In the genomic region with DNA sequence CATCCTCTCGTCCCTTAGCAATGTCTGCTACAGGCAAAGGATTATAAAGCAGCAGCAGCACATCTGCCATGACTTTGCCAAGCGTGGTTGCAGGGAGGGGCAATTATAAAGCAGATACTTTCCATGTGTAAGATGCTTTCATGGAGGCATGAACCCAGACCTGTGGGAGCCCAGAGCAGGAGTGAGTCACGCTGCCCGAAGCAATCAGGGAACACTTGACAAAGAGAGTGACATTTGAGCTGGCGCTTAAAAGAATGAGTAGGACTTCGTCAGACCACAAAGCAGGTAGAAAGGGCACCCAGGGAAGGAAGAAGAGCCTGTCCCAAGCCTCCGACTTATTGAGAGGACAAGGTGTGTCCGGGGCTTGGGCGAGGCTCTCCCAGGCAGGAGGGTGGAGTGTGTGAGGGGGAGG, we compare ENCODE assay signal across 12 cellular contexts.
DNase-seq lines count a peak whose midpoint lies in the region; TF ChIP-seq lines count a peak whose summit lies in the region.
"Had no signal": no experiment of that assay in that cellular context is flagged by ENCODE, and none has a peak within 500 bp of the region (broad histone marks: within the 10 kb centered on the region; RNA-seq: fewer than 3 reads in every experiment).

No MANE protein-coding gene starts in this region.

- no peak overlapping the region for H3K4me2 ChIP-seq in mesendoderm (ENCODE audit: low read length)
- H3K4me2 ChIP-seq: A549 had no signal

- no peak overlapping the region for H2BK15ac ChIP-seq in mesendoderm (replicated peaks; ENCODE audit: low read depth)

- WGBS in mesendoderm (ENCODE audit: extremely low coverage, insufficient coverage, low lambda C conversion rate): no CpG with 5 or more reads among the region's 9 CpGs

- H3K79me2 ChIP-seq in mesendoderm (ENCODE audit: control insufficient read depth, insufficient read depth, low read length): no peaks in the 10 kb centered on the region

- no peak overlapping the region for H4K8ac ChIP-seq in mesendoderm (ENCODE audit: low read depth, low read length)

- peak; percentile 2 for DNase-seq in NCI-H2227 (lab: John Stamatoyannopoulos, UW; ENCODE audit: unreplicated experiment)
- DNase-seq in NCI-H2227 treated with DMSO at 0.1 percent for 48 hours (lab: John Stamatoyannopoulos, UW): no peak
- DNase-seq in M059J (ENCODE audit: low read depth): peak; percentile 95
- DNase-seq in adipocyte (ENCODE audit: low read depth): peak; percentile 76
- peak; percentile 70 for DNase-seq in mesendoderm
- no peak for DNase-seq in activated effector memory CD4-positive, alpha-beta T cell treated with anti-CD3 and anti-CD28 coated beads, Interleukin-2, amount 50 U/mL, for 16 hours
- no peak for DNase-seq in BE2C
- no peak for DNase-seq in Kasumi-1 (lab: John Stamatoyannopoulos, UW)
- DNase-seq: activated CD8-positive, alpha-beta memory T cell treated with anti-CD3 and anti-CD28 coated beads, Interleukin-2, amount 50 U/mL, for 4 hours; caudate nucleus had no signal

- no peaks in the 10 kb centered on the region for H3K27me3 ChIP-seq in adipocyte (replicated peaks; ENCODE audit: control insufficient read depth, insufficient read depth, low read length)
- no peaks in the 10 kb centered on the region for H3K27me3 ChIP-seq in mesendoderm (ENCODE audit: insufficient read depth, low read length, poor library complexity)
- H3K27me3 ChIP-seq in BE2C: no peaks in the 10 kb centered on the region; the same call in 1 of the 2 replicates
- H3K27me3 ChIP-seq: gastroesophageal sphincter had no signal

- H3K9me3 ChIP-seq in adipocyte (ENCODE audit: control insufficient read depth, low read length): no peaks in the 10 kb centered on the region
- no peaks in the 10 kb centered on the region for H3K9me3 ChIP-seq in BE2C
- H3K9me3 ChIP-seq: A549, gastroesophageal sphincter had no signal

- H3K27ac ChIP-seq in mesendoderm (ENCODE audit: low read depth, low read length): peak overlapping the region; percentile 77
- H3K27ac ChIP-seq: A549, gastroesophageal sphincter had no signal

- H3K4me1 ChIP-seq in adipocyte (ENCODE audit: control insufficient read depth, insufficient read depth, low read length) (peaks cover 11% of the 10 kb centered on the region), mesendoderm (ENCODE audit: control insufficient read depth, low read depth, low read length) (peaks cover 17% of the 10 kb centered on the region), BE2C (no peaks in the 10 kb centered on the region)
- H3K4me1 ChIP-seq: A549, gastroesophageal sphincter had no signal

- H3K9ac ChIP-seq in adipocyte (ENCODE audit: low read length): no peak overlapping the region
- peak overlapping the region; percentile 28 for H3K9ac ChIP-seq in mesendoderm (ENCODE audit: low read length)

- H3K18ac ChIP-seq in mesendoderm (ENCODE audit: low read length): peak overlapping the region; percentile 43

- H3K4me3 ChIP-seq in adipocyte (ENCODE audit: low read length) (no peak overlapping the region), mesendoderm (ENCODE audit: low read length) (no peak overlapping the region), BE2C (ENCODE audit: low read depth, low read length) (no peak overlapping the region)
- H3K4me3 ChIP-seq: A549, gastroesophageal sphincter had no signal

- peak overlapping the region; percentile 20 for H2BK120ac ChIP-seq in mesendoderm (ENCODE audit: low read depth, low read length)

- peak overlapping the region; percentile 84 for H4K5ac ChIP-seq in mesendoderm (ENCODE audit: low read length)

- TF ChIP-seq CTCF in BE2C (IDR thresholded peaks at IDR 0.05; ENCODE audit: low read depth, low read length): no peak

- H3K56ac ChIP-seq in mesendoderm (ENCODE audit: low read length): peak overlapping the region; percentile 85

- peak overlapping the region; percentile 64 for H3K4ac ChIP-seq in mesendoderm (ENCODE audit: low read depth, low read length)

- no peak overlapping the region for H3K23ac ChIP-seq in mesendoderm (ENCODE audit: low read length)

- H3K36me3 ChIP-seq in adipocyte (ENCODE audit: control insufficient read depth, insufficient read depth, low read length, severe bottlenecking) (peaks cover 93% of the 10 kb centered on the region), mesendoderm (ENCODE audit: control insufficient read depth, insufficient read depth, low read length) (no peaks in the 10 kb centered on the region), BE2C (no peaks in the 10 kb centered on the region)

- H2BK5ac ChIP-seq in mesendoderm (ENCODE audit: low read length): peak overlapping the region; percentile 90

- peak overlapping the region; percentile 99 for H2AK5ac ChIP-seq in mesendoderm (ENCODE audit: low read length)

- H3K79me1 ChIP-seq in mesendoderm (ENCODE audit: low read length): no peaks in the 10 kb centered on the region

Comparison
In these comparisons a context has a peak if more than half of its experiments do, and no peak if none do; other contexts are left out.
1. DNase-seq: peak in NCI-H2227 (single experiment), M059J (single experiment), adipocyte (single experiment) and mesendoderm (single experiment); none in NCI-H2227 treated with DMSO at 0.1 percent for 48 hours (single experiment), activated effector memory CD4-positive, alpha-beta T cell treated with anti-CD3 and anti-CD28 coated beads, Interleukin-2, amount 50 U/mL, for 16 hours (single experiment), BE2C (single experiment) and Kasumi-1 (0 of 2).